ENCODE assay signal across 22 cellular contexts in genomic region chr13:38419312-38419873, GRCh38.
A peak's percentile ranks its signal among the peaks of the same experiment; 100 is the strongest.
DNase-seq lines count a peak whose midpoint lies in the region; ATAC-seq and TF ChIP-seq lines count a peak whose summit lies in the region.
"Had no signal": no experiment of that assay in that cellular context is flagged by ENCODE, and none has a peak within 500 bp of the region (broad histone marks: within the 10 kb centered on the region; RNA-seq: fewer than 3 reads in every experiment).

No MANE protein-coding gene starts in this region.

- H2AFZ ChIP-seq in osteoblast (ENCODE audit: low read length) = no peak overlapping the region
- no peak overlapping the region for H2AFZ ChIP-seq in trophoblast cell (ENCODE audit: insufficient read depth, low read length, poor library complexity)

- no peaks in the 10 kb centered on the region for H3K79me1 ChIP-seq in trophoblast cell (ENCODE audit: low read length)

- H2BK120ac ChIP-seq in trophoblast cell (ENCODE audit: insufficient read depth, low read length, poor library complexity) = no peak overlapping the region

- WGBS in trophoblast cell (ENCODE audit: extremely low coverage, insufficient coverage, insufficient read length) = no CpG with 5 or more reads among the region's 3 CpGs

- H3K23ac ChIP-seq in trophoblast cell (ENCODE audit: low read length) = no peak overlapping the region

- no peaks in the 10 kb centered on the region for H3K27me3 ChIP-seq in GM06990 (replicated peaks; ENCODE audit: control insufficient read depth, insufficient read depth, low read length)
- no peaks in the 10 kb centered on the region for H3K27me3 ChIP-seq in osteoblast (ENCODE audit: insufficient read depth, low read length)
- H3K27me3 ChIP-seq in trophoblast cell (ENCODE audit: insufficient read depth, low read length) = no peaks in the 10 kb centered on the region
- H3K27me3 ChIP-seq: BE2C, upper lobe of left lung had no signal

- H3K4me1 ChIP-seq in HEK293 (ENCODE audit: control insufficient read depth, insufficient read depth, low read length) = no peaks in the 10 kb centered on the region
- H3K4me1 ChIP-seq in osteoblast (ENCODE audit: insufficient read depth, low read length) = no peaks in the 10 kb centered on the region
- H3K4me1 ChIP-seq in trophoblast cell (ENCODE audit: control insufficient read depth in 1 of 2, insufficient read depth in 2 of 2, low read length in 2 of 2) = no peaks in the 10 kb centered on the region
- H3K4me1 ChIP-seq: BE2C, HAP-1, upper lobe of left lung had no signal

- H3K27ac ChIP-seq in HEK293 (ENCODE audit: extremely low read depth, low read depth, low read length) (no peak overlapping the region), osteoblast (ENCODE audit: low read depth, low read length) (no peak overlapping the region), trophoblast cell (ENCODE audit: low read depth, low read length) (no peak overlapping the region)
- H3K27ac ChIP-seq: upper lobe of left lung had no signal

- no peaks in the 10 kb centered on the region for H3K36me3 Mint-ChIP-seq in activated CD4-positive, alpha-beta memory T cell treated with anti-CD3 and anti-CD28 coated beads for 36 hours
- H3K36me3 Mint-ChIP-seq: naive thymus-derived CD8-positive, alpha-beta T cell; T-cell had no signal

- H2AK5ac ChIP-seq in trophoblast cell (ENCODE audit: low read length) = no peak overlapping the region

- H3K4ac ChIP-seq in trophoblast cell (ENCODE audit: low read depth, low read length) = no peak overlapping the region

- H3K79me2 ChIP-seq in osteoblast (ENCODE audit: insufficient read depth, low read length) (no peaks in the 10 kb centered on the region), trophoblast cell (ENCODE audit: control insufficient read depth, insufficient read depth, low read length, poor library complexity) (no peaks in the 10 kb centered on the region)

- no peak overlapping the region for H3K14ac ChIP-seq in trophoblast cell (ENCODE audit: low read length)

- intact Hi-C loops in activated CD4-positive, alpha-beta memory T cell treated with anti-CD3 and anti-CD28 coated beads for 36 hours (cut with micrococcal nuclease) = no loop called here

- no peak overlapping the region for H4K12ac ChIP-seq in trophoblast cell (ENCODE audit: low read depth, low read length)

- TF ChIP-seq CTCF in GM06990 (IDR thresholded peaks at IDR 0.05; ENCODE audit: insufficient read depth, low read length, poor library complexity, severe bottlenecking) (no peak), HEK293 (tag by site-specific recombination; IDR thresholded peaks at IDR 0.05) (no peak), osteoblast (IDR thresholded peaks at IDR 0.05; ENCODE audit: extremely low read depth, low read depth, low read length) (no peak)

- DNase-seq in GM06990 (ENCODE audit: extremely low read depth, insufficient read length) (peak; percentile 27), osteoblast (ENCODE audit: insufficient read length, low spot score, missing footprints) (no peak), trophoblast cell (no peak)
- no peak for DNase-seq in activated CD4-positive, alpha-beta memory T cell treated with anti-CD3 and anti-CD28 coated beads for 36 hours
- DNase-seq: activated naive CD4-positive, alpha-beta T cell treated with Interleukin-2 at 50 U/mL for 16 hours; activated T-cell treated with anti-CD3 and anti-CD28 coated beads for 4 hours; BE2C; central memory CD4-positive, alpha-beta T cell; EL; mesendoderm; naive thymus-derived CD8-positive, alpha-beta T cell; NCI-H1417 treated with DMSO at 0.1 percent for 48 hours; NCI-H524; T-cell; upper lobe of left lung had no signal

- H3K27me3 Mint-ChIP-seq in activated CD4-positive, alpha-beta memory T cell treated with anti-CD3 and anti-CD28 coated beads for 36 hours = no peaks in the 10 kb centered on the region
- H3K27me3 Mint-ChIP-seq: stimulated activated naive CD8-positive, alpha-beta T cell treated with anti-CD3 and anti-CD28 coated beads, Interleukin-15, Interleukin-2, amounts not matched to agents 100 ng/mL and 50 ng/mL, for 24 hours; T-cell had no signal

- H3K9me3 ChIP-seq in HEK293 (ENCODE audit: control insufficient read depth, insufficient read depth, low read depth, low read length) = no peaks in the 10 kb centered on the region; the same call in 1 of the 2 replicates
- no peaks in the 10 kb centered on the region for H3K9me3 ChIP-seq in osteoblast (ENCODE audit: low read depth, low read length)
- H3K9me3 ChIP-seq in trophoblast cell (ENCODE audit: insufficient read depth, low read depth, low read length) = no peaks in the 10 kb centered on the region
- H3K9me3 ChIP-seq: BE2C, HAP-1, upper lobe of left lung had no signal

- H3K27ac Mint-ChIP-seq in activated CD4-positive, alpha-beta memory T cell treated with anti-CD3 and anti-CD28 coated beads for 36 hours = no peak overlapping the region
- H3K27ac Mint-ChIP-seq: naive thymus-derived CD8-positive, alpha-beta T cell; stimulated activated naive CD8-positive, alpha-beta T cell treated with anti-CD3 and anti-CD28 coated beads, Interleukin-15, Interleukin-2, amounts not matched to agents 100 ng/mL and 50 ng/mL, for 24 hours; T-cell had no signal

- H3K4me3 ChIP-seq in GM06990 (replicated peaks; ENCODE audit: low read depth, low read length) (no peak overlapping the region), HEK293 (ENCODE audit: low read depth, low read length) (no peak overlapping the region), osteoblast (ENCODE audit: insufficient read depth, low read length) (no peak overlapping the region), trophoblast cell (ENCODE audit: low read depth, low read length) (no peak overlapping the region)
- H3K4me3 ChIP-seq: HAP-1, upper lobe of left lung had no signal

- H3K4me3 Mint-ChIP-seq in activated CD4-positive, alpha-beta memory T cell treated with anti-CD3 and anti-CD28 coated beads for 36 hours = no peak overlapping the region
- H3K4me3 Mint-ChIP-seq: naive thymus-derived CD8-positive, alpha-beta T cell; stimulated activated naive CD8-positive, alpha-beta T cell treated with anti-CD3 and anti-CD28 coated beads, Interleukin-15, Interleukin-2, amounts not matched to agents 100 ng/mL and 50 ng/mL, for 24 hours; T-cell had no signal

- no peak overlapping the region for H3K18ac ChIP-seq in trophoblast cell (ENCODE audit: low read length)

- H4K8ac ChIP-seq in trophoblast cell (ENCODE audit: low read depth, low read length) = no peak overlapping the region

- H3K9me3 Mint-ChIP-seq in activated CD4-positive, alpha-beta memory T cell treated with anti-CD3 and anti-CD28 coated beads for 36 hours = no peaks in the 10 kb centered on the region
- H3K9me3 Mint-ChIP-seq: naive thymus-derived CD8-positive, alpha-beta T cell; stimulated activated naive CD8-positive, alpha-beta T cell treated with anti-CD3 and anti-CD28 coated beads, Interleukin-15, Interleukin-2, amounts not matched to agents 100 ng/mL and 50 ng/mL, for 24 hours; T-cell had no signal

- CTCF ChIA-PET in HEK293 (lab: Yijun Ruan, JAX) = no interaction called here
- CTCF ChIA-PET in activated CD4-positive, alpha-beta memory T cell treated with anti-CD3 and anti-CD28 coated beads for 36 hours (lab: Charles Lee) = no interaction called here

- POLR2A ChIA-PET in HEK293 (lab: Yijun Ruan, JAX) = no interaction called here
- POLR2A ChIA-PET in activated CD4-positive, alpha-beta memory T cell treated with anti-CD3 and anti-CD28 coated beads for 36 hours (lab: Charles Lee) = no interaction called here

- no peak overlapping the region for H3K9ac ChIP-seq in trophoblast cell (ENCODE audit: low read length)

- H2BK12ac ChIP-seq in trophoblast cell (ENCODE audit: low read length) = no peak overlapping the region

- ATAC-seq in GM19351 (IDR thresholded peaks at IDR 0.05; ENCODE audit: unreplicated experiment) (peak; percentile 17), HG03354 (IDR thresholded peaks at IDR 0.05; ENCODE audit: poor library complexity, severe bottlenecking, unreplicated experiment) (peak; percentile 54), HG03457 (IDR thresholded peaks at IDR 0.05; ENCODE audit: unreplicated experiment) (no peak)
- ATAC-seq: naive thymus-derived CD8-positive, alpha-beta T cell; Right ventricle myocardium inferior; T-cell had no signal

- H3K4me2 ChIP-seq in osteoblast (ENCODE audit: insufficient read depth, low read length) (no peak overlapping the region), trophoblast cell (ENCODE audit: low read length) (no peak overlapping the region)

- no peak overlapping the region for H4K91ac ChIP-seq in trophoblast cell (ENCODE audit: low read depth, low read length)

- H3K36me3 ChIP-seq in GM06990 (ENCODE audit: control insufficient read depth, insufficient read depth, low read length) = no peaks in the 10 kb centered on the region
- H3K36me3 ChIP-seq in HEK293 (ENCODE audit: control insufficient read depth in 2 of 2, insufficient read depth in 1 of 2, low read length in 2 of 2) = no peaks in the 10 kb centered on the region
- no peaks in the 10 kb centered on the region for H3K36me3 ChIP-seq in osteoblast (ENCODE audit: insufficient read depth, low read length)
- no peaks in the 10 kb centered on the region for H3K36me3 ChIP-seq in trophoblast cell (ENCODE audit: control insufficient read depth in 1 of 2, insufficient read depth in 2 of 2, low read length in 2 of 2)
- H3K36me3 ChIP-seq: BE2C, HAP-1, upper lobe of left lung had no signal

- no peaks in the 10 kb centered on the region for H4K20me1 ChIP-seq in osteoblast (ENCODE audit: insufficient read depth, low read length)

- H3K4me1 Mint-ChIP-seq in activated CD4-positive, alpha-beta memory T cell treated with anti-CD3 and anti-CD28 coated beads for 36 hours (ENCODE audit: low read depth) = peaks cover 5% of the 10 kb centered on the region

- no peak overlapping the region for H2BK5ac ChIP-seq in trophoblast cell (ENCODE audit: low read depth, low read length, poor library complexity)

TF ChIP-seq in HEK293, 187 proteins besides CTCF, POLR2A, EP300 and RAD21:
- TF ChIP-seq ZNF121 (tag by site-specific recombination; IDR thresholded peaks at IDR 0.05) (no peak), ZNF549 (tag by site-specific recombination; IDR thresholded peaks at IDR 0.05) (peak; percentile 95)
- TF ChIP-seq, protein P1, sequence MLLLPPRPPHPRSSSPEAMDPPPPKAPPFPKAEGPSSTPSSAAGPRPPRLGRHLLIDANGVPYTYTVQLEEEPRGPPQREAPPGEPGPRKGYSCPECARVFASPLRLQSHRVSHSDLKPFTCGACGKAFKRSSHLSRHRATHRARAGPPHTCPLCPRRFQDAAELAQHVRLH (tag by site-specific recombination; IDR thresholded peaks at IDR 0.05) = no peak
